11 cellular contexts compared by ENCODE assay signal in the genomic region with DNA sequence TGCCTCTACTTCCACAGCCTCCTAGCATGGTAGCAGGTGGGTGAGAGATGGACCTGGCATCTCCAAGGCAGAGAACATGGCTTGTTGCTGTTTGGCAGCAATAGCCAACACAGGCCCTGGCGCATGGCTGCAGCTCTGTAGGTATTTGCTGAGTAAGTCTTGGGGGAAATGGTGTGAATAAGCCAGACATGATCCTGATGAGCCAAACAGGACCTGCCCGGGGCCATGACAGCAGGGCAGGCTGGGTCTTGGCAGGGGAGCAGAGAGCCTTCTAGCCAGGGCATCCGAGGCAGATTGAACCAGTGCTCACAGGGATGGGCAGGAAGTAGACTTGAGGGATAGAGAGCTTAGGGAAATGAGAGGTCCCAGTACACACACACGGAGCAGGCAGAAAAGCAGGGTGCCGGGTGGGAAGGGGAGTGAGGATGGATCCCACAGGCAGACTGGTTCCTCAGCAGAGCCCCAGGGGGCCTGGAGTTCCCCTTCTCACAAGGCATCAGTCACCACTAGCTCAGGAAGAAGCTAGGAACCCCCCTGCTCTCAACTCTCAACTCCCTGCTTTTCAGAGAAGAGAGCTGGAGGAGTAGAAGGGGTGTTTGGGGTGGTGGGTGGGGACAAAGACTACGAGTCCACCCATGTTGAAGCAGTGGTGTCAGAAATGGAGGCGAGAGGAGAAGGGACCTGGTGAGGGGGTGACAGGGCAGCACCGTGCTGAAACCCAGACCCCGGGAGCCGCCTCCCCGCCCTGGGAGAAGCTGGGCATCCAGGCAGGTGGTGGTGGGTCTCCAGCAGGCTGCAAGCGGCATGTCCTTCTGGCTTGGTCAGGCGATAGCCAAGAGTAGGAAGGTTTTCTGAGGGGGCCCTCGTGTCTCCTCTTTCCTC.
DNase-seq lines count a peak whose midpoint lies in the region; ATAC-seq and TF ChIP-seq lines count a peak whose summit lies in the region.
"Had no signal": no experiment of that assay in that cellular context is flagged by ENCODE, and none has a peak within 500 bp of the region (broad histone marks: within the 10 kb centered on the region; RNA-seq: fewer than 3 reads in every experiment).

No MANE protein-coding gene starts in this region.

- no peak for TF ChIP-seq RAD21 in SK-N-SH (IDR thresholded peaks at IDR 0.05; ENCODE audit: low read length)

- no peak overlapping the region for H3K4me3 ChIP-seq in BLaER1 treated with 17β-estradiol and CSF1 and Interleukin-3, amounts not matched to agents 10 nM and 100 nM
- H3K4me3 ChIP-seq in OCI-LY1 (ENCODE audit: low read depth, low read length, poor library complexity, severe bottlenecking): no peak overlapping the region
- H3K4me3 ChIP-seq in SK-N-SH (ENCODE audit: low read depth in 2 of 2, low read length in 1 of 2): no peak overlapping the region

- CTCF ChIA-PET in SK-N-SH (lab: Yijun Ruan, JAX): interaction anchor here (0.9 to 3.0 kb wide), 2 partner anchors 29 to 129 kb away, joined by 3 to 9 read pairs; no protein-coding TSS in a partner anchor

- no peak for TF ChIP-seq EP300 in SK-N-SH (IDR thresholded peaks at IDR 0.05; ENCODE audit: borderline replicate concordance in 1 of 2, low read depth in 1 of 2, low read length in 1 of 2)

- peak overlapping the region; percentile 42 to 100 (median 65) for H3K4me2 ChIP-seq in BLaER1 treated with 17β-estradiol and CSF1 and Interleukin-3, amounts not matched to agents 10 nM and 100 nM
- no peak overlapping the region for H3K4me2 ChIP-seq in OCI-LY1 (ENCODE audit: low read length)
- H3K4me2 ChIP-seq in SK-N-SH: no peak overlapping the region

- no peaks in the 10 kb centered on the region for H3K27me3 ChIP-seq in BLaER1 treated with 17β-estradiol and CSF1 and Interleukin-3, amounts not matched to agents 10 nM and 100 nM
- no peaks in the 10 kb centered on the region for H3K27me3 ChIP-seq in OCI-LY1 (ENCODE audit: insufficient read depth, low read length)
- H3K27me3 ChIP-seq in SK-N-SH (ENCODE audit: insufficient read depth): no peaks in the 10 kb centered on the region

- WGBS in SK-N-SH (ENCODE audit: low lambda C conversion rate): 84% methylated on average over 12 of the region's 14 CpGs

- H4K20me1 ChIP-seq in BLaER1 treated with 17β-estradiol and CSF1 and Interleukin-3, amounts not matched to agents 10 nM and 100 nM: no peaks in the 10 kb centered on the region
- H4K20me1 ChIP-seq in OCI-LY1 (ENCODE audit: insufficient read depth, low read length) (no peaks in the 10 kb centered on the region), SK-N-SH (ENCODE audit: insufficient read depth) (no peaks in the 10 kb centered on the region)

- H3K36me3 Mint-ChIP-seq in effector memory CD8-positive, alpha-beta T cell (ENCODE audit: insufficient read depth): peaks cover 23% of the 10 kb centered on the region
- no peaks in the 10 kb centered on the region for H3K36me3 Mint-ChIP-seq in naive thymus-derived CD8-positive, alpha-beta T cell

- no peak overlapping the region for H2AFZ ChIP-seq in OCI-LY1 (ENCODE audit: low read length)
- H2AFZ ChIP-seq in SK-N-SH (ENCODE audit: low read depth): no peak overlapping the region

- peak overlapping the region; percentile 15 to 32 for H3K4me3 Mint-ChIP-seq in effector memory CD8-positive, alpha-beta T cell
- H3K4me3 Mint-ChIP-seq in naive thymus-derived CD8-positive, alpha-beta T cell: no peak overlapping the region
- H3K4me3 Mint-ChIP-seq: activated CD8-positive, alpha-beta memory T cell treated with anti-CD3 and anti-CD28 coated beads, Interleukin-2, amount 10 ng/mL, durations not matched to agents 7 days and 5 days had no signal

- DNase-seq in effector memory CD8-positive, alpha-beta T cell: no peak
- peak in 1 of 10 donors; percentile 51 for DNase-seq in naive thymus-derived CD8-positive, alpha-beta T cell
- DNase-seq in SK-N-SH: no peak
- no peak for DNase-seq in HPDE6-E6E7 (ENCODE audit: extremely low spot score)
- DNase-seq: activated CD8-positive, alpha-beta memory T cell treated with anti-CD3 and anti-CD28 coated beads, Interleukin-2, amount 10 ng/mL, durations not matched to agents 7 days and 5 days; NCI-H1105 had no signal

- H3K4me1 Mint-ChIP-seq in effector memory CD8-positive, alpha-beta T cell (ENCODE audit: low read depth in 2 of 2): peaks cover 74 to 91% of the 10 kb centered on the region in 2 donors
- H3K4me1 Mint-ChIP-seq in naive thymus-derived CD8-positive, alpha-beta T cell: peaks cover 46 to 81% (median 76%) of the 10 kb centered on the region in 4 donors

- peaks cover 56 to 71% (median 65%) of the 10 kb centered on the region in 10 experiments for H3K4me1 ChIP-seq in BLaER1 treated with 17β-estradiol and CSF1 and Interleukin-3, amounts not matched to agents 10 nM and 100 nM
- H3K4me1 ChIP-seq in OCI-LY1 (ENCODE audit: insufficient read depth, low read length, severe bottlenecking) (peaks cover 32% of the 10 kb centered on the region), SK-N-SH (ENCODE audit: control insufficient read depth in 1 of 2, insufficient read depth in 2 of 2, low read depth in 1 of 2, low read length in 1 of 2) (peaks cover 21 to 35% of the 10 kb centered on the region in 2 experiments; a peak in 3 of 4 replicates)

- H3K79me2 ChIP-seq in OCI-LY1 (ENCODE audit: insufficient read depth, low read length) (no peaks in the 10 kb centered on the region), SK-N-SH (ENCODE audit: insufficient read depth) (no peaks in the 10 kb centered on the region)

- ATAC-seq in effector memory CD8-positive, alpha-beta T cell (replicated peaks): no peak
- no peak for ATAC-seq in naive thymus-derived CD8-positive, alpha-beta T cell
- ATAC-seq in HG03175 (IDR thresholded peaks at IDR 0.05; ENCODE audit: unreplicated experiment) (no peak), GM18861 (IDR thresholded peaks at IDR 0.05; ENCODE audit: unreplicated experiment) (no peak)
- ATAC-seq: activated CD8-positive, alpha-beta memory T cell treated with anti-CD3 and anti-CD28 coated beads, Interleukin-2, amount 10 ng/mL, durations not matched to agents 7 days and 5 days had no signal

- no peaks in the 10 kb centered on the region for H3K9me2 ChIP-seq in OCI-LY1 (ENCODE audit: low read depth, low read length)
- no peaks in the 10 kb centered on the region for H3K9me2 ChIP-seq in SK-N-SH

- POLR2A ChIA-PET in naive thymus-derived CD8-positive, alpha-beta T cell (lab: Charles Lee): interaction anchor here (1.0 kb wide), 1 partner anchor 57 kb away, joined by 3 read pairs; no protein-coding TSS in a partner anchor
- POLR2A ChIA-PET in SK-N-SH (lab: Yijun Ruan, JAX): no interaction called here

- H3F3A ChIP-seq in OCI-LY1 (ENCODE audit: insufficient read depth, low read length): no peaks in the 10 kb centered on the region
- peaks cover 10% of the 10 kb centered on the region for H3F3A ChIP-seq in SK-N-SH (replicated peaks; ENCODE audit: insufficient read depth)

- no peaks in the 10 kb centered on the region for H3K9me3 Mint-ChIP-seq in effector memory CD8-positive, alpha-beta T cell
- H3K9me3 Mint-ChIP-seq in naive thymus-derived CD8-positive, alpha-beta T cell: no peaks in the 10 kb centered on the region

- H3K36me3 ChIP-seq in BLaER1 treated with 17β-estradiol and CSF1 and Interleukin-3, amounts not matched to agents 10 nM and 100 nM: no peaks in the 10 kb centered on the region
- H3K36me3 ChIP-seq in OCI-LY1 (ENCODE audit: insufficient read depth, low read length) (no peaks in the 10 kb centered on the region), SK-N-SH (replicated peaks in 1 of 2; ENCODE audit: control insufficient read depth in 1 of 2, insufficient read depth in 2 of 2, low read length in 1 of 2) (no peaks in the 10 kb centered on the region)

- TF ChIP-seq CTCF in OCI-LY1 (IDR thresholded peaks at IDR 0.05; ENCODE audit: low read length) (no peak), SK-N-SH (IDR thresholded peaks at IDR 0.05) (no peak)

- no peaks in the 10 kb centered on the region for H3K27me3 Mint-ChIP-seq in effector memory CD8-positive, alpha-beta T cell
- H3K27me3 Mint-ChIP-seq in naive thymus-derived CD8-positive, alpha-beta T cell: no peaks in the 10 kb centered on the region
- H3K27me3 Mint-ChIP-seq: activated CD8-positive, alpha-beta memory T cell treated with anti-CD3 and anti-CD28 coated beads, Interleukin-2, amount 10 ng/mL, durations not matched to agents 7 days and 5 days; B cell had no signal

- peak overlapping the region in 3 of 11 experiments; percentile 8 to 47 (median 10); a peak in 2 of 22 replicates for H3K9ac ChIP-seq in BLaER1 treated with 17β-estradiol and CSF1 and Interleukin-3, amounts not matched to agents 10 nM and 100 nM
- H3K9ac ChIP-seq in OCI-LY1 (ENCODE audit: low read length) (no peak overlapping the region; the same call in 1 of the 2 replicates), SK-N-SH (no peak overlapping the region)

- peak overlapping the region in 6 of 11 experiments; percentile 12 to 46 (median 28); a peak in 8 of 22 replicates for H3K27ac ChIP-seq in BLaER1 treated with 17β-estradiol and CSF1 and Interleukin-3, amounts not matched to agents 10 nM and 100 nM
- H3K27ac ChIP-seq in OCI-LY1 (ENCODE audit: low read depth, low read length, poor library complexity, severe bottlenecking) (peak overlapping the region; percentile 46), SK-N-SH (ENCODE audit: low read depth in 2 of 2, low read length in 1 of 2) (no peak overlapping the region)

- no peaks in the 10 kb centered on the region for H3K9me3 ChIP-seq in BLaER1 treated with 17β-estradiol and CSF1 and Interleukin-3, amounts not matched to agents 10 nM and 100 nM (replicated peaks in 1 of 11)
- H3K9me3 ChIP-seq in OCI-LY1 (ENCODE audit: low read length) (no peaks in the 10 kb centered on the region), SK-N-SH (no peaks in the 10 kb centered on the region)

- H3K27ac Mint-ChIP-seq in effector memory CD8-positive, alpha-beta T cell: peak overlapping the region; percentile 92 to 95
- H3K27ac Mint-ChIP-seq in naive thymus-derived CD8-positive, alpha-beta T cell: peak overlapping the region in 8 of 10 donors; percentile 15 to 91 (median 72)
- H3K27ac Mint-ChIP-seq: activated CD8-positive, alpha-beta memory T cell treated with anti-CD3 and anti-CD28 coated beads, Interleukin-2, amount 10 ng/mL, durations not matched to agents 7 days and 5 days had no signal

TF ChIP-seq in SK-N-SH, 30 proteins besides CTCF, POLR2A, EP300 and RAD21 (continues in another document):
- TF ChIP-seq RXRA (IDR thresholded peaks at IDR 0.05; ENCODE audit: borderline replicate concordance, low read depth) (no peak), CHD2 (IDR thresholded peaks at IDR 0.05; ENCODE audit: low read length, partially characterized antibody) (no peak), NFIC (IDR thresholded peaks at IDR 0.05; ENCODE audit: borderline replicate concordance) (no peak), EZH2phosphoT487 (IDR thresholded peaks at IDR 0.05; ENCODE audit: borderline replicate concordance, low read depth) (no peak), FOXM1 (IDR thresholded peaks at IDR 0.05; ENCODE audit: low read depth) (no peak), NRF1 (IDR thresholded peaks at IDR 0.05; ENCODE audit: low read depth, low read length) (no peak), POLR2AphosphoS5 (IDR thresholded peaks at IDR 0.05; ENCODE audit: low read depth, low read length) (no peak), GATA2 (CRISPR knock-in tag; IDR thresholded peaks at IDR 0.05) (no peak), TEAD4 (IDR thresholded peaks at IDR 0.05; ENCODE audit: borderline replicate concordance, insufficient read depth) (no peak), RFX5 (IDR thresholded peaks at IDR 0.05; ENCODE audit: low read length) (no peak)

Comparison
In these comparisons a context has a peak if more than half of its experiments do, and no peak if none do; other contexts are left out.
1. H3K27ac ChIP-seq: peak in BLaER1 treated with 17β-estradiol and CSF1 and Interleukin-3, amounts not matched to agents 10 nM and 100 nM (6 of 11) and OCI-LY1 (single experiment); none in SK-N-SH (0 of 2).
2. H3K4me2 ChIP-seq: peak in BLaER1 treated with 17β-estradiol and CSF1 and Interleukin-3, amounts not matched to agents 10 nM and 100 nM (11 of 11); none in OCI-LY1 (single experiment) and SK-N-SH (single experiment).
3. H3K4me3 Mint-ChIP-seq: peak in effector memory CD8-positive, alpha-beta T cell (2 of 2); none in naive thymus-derived CD8-positive, alpha-beta T cell (0 of 10).